In genomic region chr17:13597723-13598347, GRCh38 we compare ENCODE assay signal across 9 cellular contexts. TPM values are rescaled to one million over a fixed set of nuclear protein-coding genes. Genes with fewer than 3 reads are reported as not detected.
DNase-seq lines count a peak whose midpoint lies in the region; ATAC-seq, FAIRE-seq and TF ChIP-seq lines count a peak whose summit lies in the region.
"Had no signal": no experiment of that assay in that cellular context is flagged by ENCODE, and none has a peak within 500 bp of the region (broad histone marks: within the 10 kb centered on the region; RNA-seq: fewer than 3 reads in every experiment).

No MANE protein-coding gene starts in this region.

- no peak overlapping the region for H3K4me3 ChIP-seq in OCI-LY7 (ENCODE audit: low read depth, low read length, poor library complexity, severe bottlenecking)
- no peak overlapping the region for H3K4me3 ChIP-seq in GM12878
- no peak overlapping the region for H3K4me3 ChIP-seq in upper lobe of right lung
- H3K4me3 ChIP-seq: thoracic aorta had no signal

- DNase-seq in A172 (ENCODE audit: low spot score) = peak; percentile 73
- peak; percentile 65 for DNase-seq in EL
- peak; percentile 49 for DNase-seq in OCI-LY7 (ENCODE audit: low spot score)
- DNase-seq in GM12878 (ENCODE audit: low read depth, low spot score) = no peak
- peak in 1 of 2 donors; percentile 30 for DNase-seq in left colon
- DNase-seq in upper lobe of right lung = no peak
- DNase-seq in GF-D8 (lab: John Stamatoyannopoulos, UW) = no peak
- no peak for DNase-seq in islet precursor cell

- no peaks in the 10 kb centered on the region for H3K9me2 ChIP-seq in OCI-LY7 (ENCODE audit: insufficient read depth, low read length)

- no peak overlapping the region for H3K27ac ChIP-seq in OCI-LY7 (ENCODE audit: low read depth, low read length, poor library complexity, severe bottlenecking)
- H3K27ac ChIP-seq in GM12878 (ENCODE audit: control insufficient read depth, insufficient read depth) = no peak overlapping the region
- H3K27ac ChIP-seq in upper lobe of right lung = no peak overlapping the region
- H3K27ac ChIP-seq: thoracic aorta had no signal

- TF ChIP-seq EP300 in GM12878 (IDR thresholded peaks at IDR 0.05; ENCODE audit: borderline replicate concordance in 1 of 2, control insufficient read depth in 1 of 2, low read depth in 2 of 2, low read length in 2 of 2) = no peak

- H2AFZ ChIP-seq in OCI-LY7 (ENCODE audit: low read length) (no peak overlapping the region), GM12878 (ENCODE audit: control insufficient read depth, low read depth, low read length) (no peak overlapping the region)

- no peak for ATAC-seq in GM12878
- peak; percentile 58 for ATAC-seq in left colon
- ATAC-seq in upper lobe of right lung = peak; percentile 41

- POLR2A ChIA-PET in OCI-LY7 (lab: Charles Lee) = interaction anchor here (0.7 kb wide), 1 partner anchor 11 kb away, joined by 3 read pairs; no protein-coding TSS in a partner anchor
- POLR2A ChIA-PET in GM12878 (lab: Charles Lee) = no interaction called here

- TF ChIP-seq RAD21 in GM12878 (IDR thresholded peaks at IDR 0.05; ENCODE audit: insufficient read depth, low read depth, low read length) = peak; percentile 75

- RAD21 ChIA-PET in GM12878 (lab: Charles Lee; ENCODE audit: unreplicated experiment) = interaction anchor here (0.6 to 1.4 kb wide), 2 partner anchors 32 to 260 kb away, joined by 3 to 7 read pairs; no protein-coding TSS in a partner anchor

- no peak for FAIRE-seq in GM12878 (lab: Jason Lieb, UNC)

- no TSS peak for BruUV-seq in OCI-LY7 (replicated peaks; lab: Mats Ljungman, UMichigan)
- BruUV-seq in GM12878 (replicated peaks; lab: Mats Ljungman, UMichigan) = no TSS peak

- H3K36me3 ChIP-seq in OCI-LY7 (ENCODE audit: insufficient read depth, low read length) (no peaks in the 10 kb centered on the region), GM12878 (ENCODE audit: control insufficient read depth in 2 of 2, insufficient read depth in 2 of 2, low read length in 1 of 2) (no peaks in the 10 kb centered on the region), upper lobe of right lung (no peaks in the 10 kb centered on the region)
- H3K36me3 ChIP-seq: thoracic aorta had no signal

- H4K20me1 ChIP-seq in OCI-LY7 (ENCODE audit: insufficient read depth, low read length) (no peaks in the 10 kb centered on the region), GM12878 (ENCODE audit: control insufficient read depth, insufficient read depth) (no peaks in the 10 kb centered on the region)

- H3K9me3 ChIP-seq in OCI-LY7 (ENCODE audit: low read length) (no peaks in the 10 kb centered on the region), GM12878 (replicated peaks; ENCODE audit: control insufficient read depth, insufficient read depth, low read length) (no peaks in the 10 kb centered on the region), upper lobe of right lung (no peaks in the 10 kb centered on the region)
- H3K9me3 ChIP-seq: thoracic aorta had no signal

- SMC1A ChIA-PET in GM12878 (lab: Charles Lee; ENCODE audit: uncharacterized antibody, unreplicated experiment) = interaction anchor here (1.1 kb wide), 1 partner anchor 93 kb away, joined by 3 read pairs; no protein-coding TSS in a partner anchor

- H3K4me2 ChIP-seq in OCI-LY7 (ENCODE audit: low read length) (no peak overlapping the region), GM12878 (ENCODE audit: control insufficient read depth, insufficient read depth) (no peak overlapping the region)

- in situ Hi-C loops in GM12878 (cut with MboI) = no loop called here

- H3K79me2 ChIP-seq in OCI-LY7 (ENCODE audit: insufficient read depth, low read depth, low read length) (no peaks in the 10 kb centered on the region), GM12878 (ENCODE audit: control insufficient read depth, insufficient read depth, low read length) (no peaks in the 10 kb centered on the region)

- H3K9ac ChIP-seq in GM12878 (ENCODE audit: control insufficient read depth, insufficient read depth, low read length) = no peak overlapping the region

- CTCF ChIA-PET in OCI-LY7 (lab: Charles Lee; ENCODE audit: unreplicated experiment) (no interaction called here), GM12878 (lab: Yijun Ruan, JAX) (interaction anchor here (0.6 to 2.6 kb wide), 12 partner anchors 16 to 1905 kb away, joined by 3 to 11 read pairs (median 3); no protein-coding TSS in a partner anchor)

- TF ChIP-seq CTCF in OCI-LY7 (conservative IDR thresholded peaks at IDR 0.05; ENCODE audit: low read length) (peak; percentile 88), GM12878 (IDR thresholded peaks at IDR 0.05 in 2 of 3, conservative IDR thresholded peaks at IDR 0.05 in 1 of 3; ENCODE audit: control insufficient read depth in 2 of 3, extremely low read depth in 1 of 3, insufficient read depth in 1 of 3, low read depth in 3 of 3, low read length in 3 of 3) (peak; percentile 39 to 57 (median 44); a peak in 5 of 6 replicates), upper lobe of right lung (IDR thresholded peaks at IDR 0.05) (peak; percentile 66)

- H3K4me1 ChIP-seq in OCI-LY7 (ENCODE audit: insufficient read depth, low read length, poor library complexity, severe bottlenecking) (peaks cover 6% of the 10 kb centered on the region), GM12878 (ENCODE audit: control insufficient read depth, insufficient read depth, low read length) (no peaks in the 10 kb centered on the region), upper lobe of right lung (peaks cover 19% of the 10 kb centered on the region)

- WGBS in GM12878 (ENCODE audit: insufficient coverage, insufficient replicate concordance, low lambda C conversion rate, missing lambda C conversion rate) = 0% methylated on average over 3 of the region's 3 CpGs

- no peaks in the 10 kb centered on the region; a peak in 1 of 4 replicates for H3K27me3 ChIP-seq in GM12878 (replicated peaks in 1 of 2; ENCODE audit: control insufficient read depth in 2 of 2, insufficient read depth in 2 of 2, low read length in 1 of 2)
- peaks cover 44% of the 10 kb centered on the region for H3K27me3 ChIP-seq in upper lobe of right lung

- no peak for TF ChIP-seq POLR2A in GM12878 (IDR thresholded peaks at IDR 0.05; ENCODE audit: low read depth, low read length)

- intact Hi-C loops in OCI-LY7 (cut with micrococcal nuclease; ENCODE audit: unreplicated experiment) = loop anchor here (5.0 to 10.0 kb wide), 3 partner anchors 467 to 1329 kb away; partner anchors contain the start of genes COX10 and HS3ST3B1
- intact Hi-C loops in GM12878 (cut with micrococcal nuclease; ENCODE audit: unreplicated experiment) = loop anchor here (5.0 to 10.0 kb wide), 2 partner anchors 261 to 1577 kb away; no protein-coding TSS in a partner anchor
- intact Hi-C loops in left colon (cut with DNase I, micrococcal nuclease) = loop anchor here in 1 of 2 donors (5.0 to 10.0 kb wide), 5 partner anchors 63 to 1577 kb away; partner anchors contain the start of gene HS3ST3B1
- intact Hi-C loops in upper lobe of right lung (cut with DNase I) = no loop called here

TF ChIP-seq in GM12878, 131 proteins besides CTCF, POLR2A, EP300 and RAD21:
- TF ChIP-seq SMC3 (IDR thresholded peaks at IDR 0.05; ENCODE audit: borderline replicate concordance, low read length) = peak; percentile 59; the same call in 1 of the 2 replicates
- no peak for TF ChIP-seq YBX1 (IDR thresholded peaks at IDR 0.05)
- TF ChIP-seq NFIC (IDR thresholded peaks at IDR 0.05; ENCODE audit: low read depth, low read length) = no peak
- TF ChIP-seq MTA2 (IDR thresholded peaks at IDR 0.05; ENCODE audit: low read depth) = no peak
- no peak for TF ChIP-seq BRCA1 (IDR thresholded peaks at IDR 0.05; ENCODE audit: low read depth, low read length)
- TF ChIP-seq MLLT1 (IDR thresholded peaks at IDR 0.05) = no peak

RNA-seq across cellular contexts. Expression of gene HS3ST3A1, which starts 3.9 kb away (rescaled TPM):
- total RNA-seq in A172 (2014; rRNA removed; shearing (Covaris generic)) = 139 and 149 TPM in 2 replicates
- total RNA-seq in OCI-LY7 (2014; rRNA removed; shearing (Covaris generic)) = not detected in 2 replicates
- total RNA-seq in OCI-LY7 (2022) (0.72 TPM in 1 of 2 replicates, not detected in the other), GM12878 (2014; rRNA removed) (0.27 TPM in 1 of 2 replicates, not detected in the other), GM12878 (2014; rRNA removed; fragmentation: Illumina TruSeq; extraction: Trizol) (not detected in 2 replicates), GM12878 (2021) (0.21 TPM in 1 of 2 replicates, not detected in the other), left colon (under 1 TPM; 0.61 to 0.92 TPM), upper lobe of right lung (0.93 TPM)
- 0.17 and 0.25 TPM in 2 replicates for total RNA-seq in GM12878 (2013; cell fraction: nucleolus; rRNA removed)
- polyA plus RNA-seq in GM12878 (2011; ENCODE audit: low read depth) = not detected
- polyA plus RNA-seq in GM12878 (2011; rRNA removed) (0.24 and 0.30 TPM in 2 replicates), GM12878 (2014; fragmentation: Illumina TruSeq; extraction: Trizol) (not detected in 2 replicates), GM12878 (2014; fragmentation: Nextera tagmentation; extraction: Ambion mirVana) (not detected), GM12878 (2014; rRNA removed) (not detected in 2 replicates), GM12878 (2016; fragmentation: Nextera tagmentation; extraction: Ambion mirVana) (under 1 TPM in 1 of 2 experiments, not detected in 1; 0.26 TPM)
- polyA plus RNA-seq in GM12878 (2011; cell fraction: cytosol; rRNA removed) = 0.28 and 0.50 TPM in 2 replicates
- polyA plus RNA-seq in GM12878 (2011; cell fraction: nucleus; rRNA removed) = 0.35 and 0.51 TPM in 2 replicates
- polyA plus RNA-seq in GM12878 (2012) = not detected in 2 replicates
- polyA minus RNA-seq in GM12878 (2011; rRNA and poly(A)+ RNA removed) = 0.15 and 0.82 TPM in 2 replicates
- not detected in 2 replicates for polyA minus RNA-seq in GM12878 (2011; cell fraction: cytosol; rRNA and poly(A)+ RNA removed)
- 0.85 and 1.9 TPM in 2 replicates for polyA minus RNA-seq in GM12878 (2011; cell fraction: nucleus; rRNA and poly(A)+ RNA removed)

Comparison
In these comparisons a context has a peak if more than half of its experiments do, and no peak if none do; other contexts are left out.
1. DNase-seq: peak in A172 (single experiment), EL (single experiment) and OCI-LY7 (single experiment); none in GM12878 (single experiment), upper lobe of right lung (single experiment), GF-D8 (single experiment) and islet precursor cell (single experiment).
2. RNA of gene HS3ST3A1, which starts 3.9 kb away (total RNA-seq): 139 to 149 TPM in A172; 0.93 TPM in upper lobe of right lung (single experiment), 0.61 to 0.92 TPM in left colon, 0.72 TPM in OCI-LY7 and 0.17 to 0.27 TPM in GM12878; every median in the first group is over 10 times any median in the second.
3. Peak in every context shown above with its lines, with median percentiles within 50 percentile points of each other: CTCF ChIP-seq.